In genomic region chr1:2587860-2588571, GRCh38 we compare ENCODE assay signal across 10 cellular contexts. TPM values are rescaled to one million over a fixed set of nuclear protein-coding genes. Genes with fewer than 3 reads are reported as not detected.
DNase-seq lines count a peak whose midpoint lies in the region; ATAC-seq and TF ChIP-seq lines count a peak whose summit lies in the region.
"Had no signal": no experiment of that assay in that cellular context is flagged by ENCODE, and none has a peak within 500 bp of the region (broad histone marks: within the 10 kb centered on the region; RNA-seq: fewer than 3 reads in every experiment).

No MANE protein-coding gene starts in this region.

- no peak for ATAC-seq in CD8-positive, alpha-beta T cell
- ATAC-seq in HG02678 (IDR thresholded peaks at IDR 0.05; ENCODE audit: unreplicated experiment) (no peak), GM18498 (IDR thresholded peaks at IDR 0.05; ENCODE audit: unreplicated experiment) (no peak)

- H3K9me3 ChIP-seq in CD8-positive, alpha-beta T cell (ENCODE audit: low read length) = no peaks in the 10 kb centered on the region
- no peaks in the 10 kb centered on the region for H3K9me3 ChIP-seq in Peyer's patch

- POLR2A ChIA-PET in CD8-positive, alpha-beta T cell (lab: Charles Lee) = interaction anchor here (1.0 to 6.4 kb wide), 5 partner anchors 10 to 172 kb away, joined by 3 to 98 read pairs (median 4); partner anchors contain the start of gene TNFRSF14

- peak overlapping the region; percentile 95 for H3K4me3 ChIP-seq in CD8-positive, alpha-beta T cell (ENCODE audit: low read depth, low read length)
- H3K4me3 ChIP-seq in Peyer's patch = peak overlapping the region in 3 of 4 donors; percentile 82 to 94 (median 84)
- peak overlapping the region; percentile 57 for H3K4me3 ChIP-seq in fibroblast of mammary gland (ENCODE audit: control insufficient read depth, low read depth, low read length)

- no peak for DNase-seq in CD8-positive, alpha-beta T cell
- DNase-seq in Peyer's patch (no peak), fibroblast of mammary gland (ENCODE audit: low read depth) (no peak), osteocyte (ENCODE audit: extremely low spot score, unreplicated experiment) (no peak), erythroblast (lab: John Stamatoyannopoulos, UW) (no peak)
- DNase-seq in stimulated activated CD4-positive, alpha-beta T cell treated with anti-CD3 and anti-CD28 coated beads, Interleukin-12 subunit alpha, Interleukin-12 subunit beta, amount 100 ng/mL, for 4 hours = no peak
- DNase-seq: hippocampal formation, SHP77 had no signal

- H3K36me3 ChIP-seq in CD8-positive, alpha-beta T cell (ENCODE audit: insufficient read depth, low read length) = no peaks in the 10 kb centered on the region
- peaks cover 0 to 14% (median 0%) of the 10 kb centered on the region in 3 donors for H3K36me3 ChIP-seq in Peyer's patch

- H3K9me3 Mint-ChIP-seq in CD8-positive, alpha-beta T cell = no peaks in the 10 kb centered on the region
- H3K9me3 Mint-ChIP-seq in osteocyte (ENCODE audit: unreplicated experiment) = no peaks in the 10 kb centered on the region

- H3K4me3 Mint-ChIP-seq in CD8-positive, alpha-beta T cell = peak overlapping the region; percentile 81
- peak overlapping the region; percentile 71 for H3K4me3 Mint-ChIP-seq in osteocyte (ENCODE audit: unreplicated experiment)

- peaks cover 4% of the 10 kb centered on the region for H3K36me3 Mint-ChIP-seq in CD8-positive, alpha-beta T cell
- peaks cover 1% of the 10 kb centered on the region for H3K36me3 Mint-ChIP-seq in osteocyte (ENCODE audit: unreplicated experiment)

- H3K27ac ChIP-seq in CD8-positive, alpha-beta T cell (ENCODE audit: low read depth, low read length) = no peak overlapping the region
- peak overlapping the region in 2 of 4 donors; percentile 38 to 100 for H3K27ac ChIP-seq in Peyer's patch

- H3K4me1 Mint-ChIP-seq in CD8-positive, alpha-beta T cell (ENCODE audit: low read depth) = peaks cover 38% of the 10 kb centered on the region
- peaks cover 15% of the 10 kb centered on the region for H3K4me1 Mint-ChIP-seq in osteocyte (ENCODE audit: unreplicated experiment)

- H3K27me3 ChIP-seq in CD8-positive, alpha-beta T cell (ENCODE audit: insufficient read depth, low read length) = no peaks in the 10 kb centered on the region
- no peaks in the 10 kb centered on the region for H3K27me3 ChIP-seq in Peyer's patch

- no peak for TF ChIP-seq POLR2A in Peyer's patch (IDR thresholded peaks at IDR 0.05)
- no peak for TF ChIP-seq POLR2A in erythroblast (IDR thresholded peaks at IDR 0.05; ENCODE audit: low read length)

- CTCF ChIA-PET in CD8-positive, alpha-beta T cell (lab: Charles Lee) = interaction anchor here (1.0 kb wide), 2 partner anchors 27 to 33 kb away, joined by 3 to 4 read pairs; no protein-coding TSS in a partner anchor

- intact Hi-C loops in CD8-positive, alpha-beta T cell (cut with DNase I, micrococcal nuclease) = loop anchor here (2.0 to 10.0 kb wide), 4 partner anchors 273 to 1317 kb away; partner anchors contain the start of gene C1orf174 (in 1 of the 2)

- no peak overlapping the region for H3K27ac Mint-ChIP-seq in CD8-positive, alpha-beta T cell
- no peak overlapping the region for H3K27ac Mint-ChIP-seq in osteocyte (ENCODE audit: unreplicated experiment)

- H3K4me1 ChIP-seq in CD8-positive, alpha-beta T cell (ENCODE audit: insufficient read depth, low read length) = peaks cover 33% of the 10 kb centered on the region
- H3K4me1 ChIP-seq in Peyer's patch = peaks cover 0 to 48% (median 22%) of the 10 kb centered on the region in 4 donors

- no peaks in the 10 kb centered on the region for H3K27me3 Mint-ChIP-seq in CD8-positive, alpha-beta T cell (ENCODE audit: low read depth)
- H3K27me3 Mint-ChIP-seq in osteocyte (ENCODE audit: unreplicated experiment) = no peaks in the 10 kb centered on the region

- no peak for TF ChIP-seq CTCF in CD8-positive, alpha-beta T cell (IDR thresholded peaks at IDR 0.05)
- no peak for TF ChIP-seq CTCF in Peyer's patch (IDR thresholded peaks at IDR 0.05)
- no peak for TF ChIP-seq CTCF in fibroblast of mammary gland (conservative IDR thresholded peaks at IDR 0.05; ENCODE audit: control insufficient read depth, insufficient read depth, low read depth, low read length)
- no peak for TF ChIP-seq CTCF in osteocyte (IDR thresholded peaks at IDR 0.05)

RNA-seq across cellular contexts. Expression of gene PRXL2B, which starts 1.4 kb away (rescaled TPM):
- 10 to 100 TPM; 13.5 to 15.9 TPM for total RNA-seq in CD8-positive, alpha-beta T cell
- 10 to 100 TPM; 41.3 to 79.5 (median 59.0) TPM for total RNA-seq in Peyer's patch
- 24.0 and 24.8 TPM in 2 replicates for total RNA-seq in osteocyte

RNA-seq across cellular contexts. Expression of gene TNFRSF14, which starts 31.8 kb away (rescaled TPM):
- total RNA-seq in CD8-positive, alpha-beta T cell = 100 to 1,000 TPM; 158 to 160 TPM
- 100 to 1,000 TPM; 231 to 532 (median 316) TPM for total RNA-seq in Peyer's patch
- total RNA-seq in osteocyte = 6.5 TPM in 2 replicates

RNA-seq across cellular contexts. Expression of gene MMEL1, which starts 44.8 kb away (rescaled TPM):
- total RNA-seq in CD8-positive, alpha-beta T cell = 1 to 10 TPM; 1.4 TPM
- total RNA-seq in Peyer's patch (10 to 100 TPM in 3 of 4 donors, 1 to 10 TPM in 1; 7.4 to 51.7 (median 27.4) TPM), osteocyte (not detected in 2 replicates)

RNA-seq across cellular contexts. Expression of gene HES5, which starts 58.0 kb away (rescaled TPM):
- not detected for total RNA-seq in CD8-positive, alpha-beta T cell
- total RNA-seq in Peyer's patch (under 1 TPM in 1 of 4 donors, not detected in 3; 0.88 TPM), osteocyte (0.29 TPM in 1 of 2 replicates, not detected in the other)

Comparison
In these comparisons a context has a peak if more than half of its experiments do, and no peak if none do; other contexts are left out.
1. RNA of gene TNFRSF14, which starts 31.8 kb away (total RNA-seq): 231 to 532 TPM in Peyer's patch and 158 to 160 TPM in CD8-positive, alpha-beta T cell; 6.5 TPM in osteocyte; every median in the first group is over 10 times any median in the second.
2. Peak in every context shown above with its lines, with median percentiles within 50 percentile points of each other: H3K4me3 ChIP-seq.